22 cellular contexts compared by ENCODE assay signal in genomic region chr5:10360686-10361085, GRCh38. TPM values are rescaled to one million over a fixed set of nuclear protein-coding genes. Genes with fewer than 3 reads are reported as not detected.
A peak's percentile ranks its signal among the peaks of the same experiment; 100 is the strongest.
DNase-seq lines count a peak whose midpoint lies in the region; ATAC-seq and TF ChIP-seq lines count a peak whose summit lies in the region.
"Had no signal": no experiment of that assay in that cellular context is flagged by ENCODE, and none has a peak within 500 bp of the region (broad histone marks: within the 10 kb centered on the region; RNA-seq: fewer than 3 reads in every experiment).

No MANE protein-coding gene starts in this region.

- H3K36me3 Mint-ChIP-seq in dendritic cell treated with granulocyte-macrophage colony-stimulating factor and Interleukin-4, amounts not matched to agents 40 ng/mL and 50 ng/mL, for 4 days (ENCODE audit: low read depth) = peaks cover 7% of the 10 kb centered on the region

- H3K9me3 Mint-ChIP-seq in dendritic cell treated with granulocyte-macrophage colony-stimulating factor and Interleukin-4, amounts not matched to agents 40 ng/mL and 50 ng/mL, for 4 days = no peaks in the 10 kb centered on the region
- H3K9me3 Mint-ChIP-seq: CD8-positive, alpha-beta memory T cell; HFFc6 had no signal

- H3K4me1 Mint-ChIP-seq in dendritic cell treated with granulocyte-macrophage colony-stimulating factor and Interleukin-4, amounts not matched to agents 40 ng/mL and 50 ng/mL, for 4 days (ENCODE audit: low read depth) = peaks cover 29% of the 10 kb centered on the region

- no peak overlapping the region for H3K9ac ChIP-seq in BLaER1
- H3K9ac ChIP-seq: GM23248, neural progenitor cell had no signal

- peaks cover 39% of the 10 kb centered on the region for H3K36me3 ChIP-seq in BLaER1
- H3K36me3 ChIP-seq: heart left ventricle, neural progenitor cell, uterus had no signal

- peaks cover 100% of the 10 kb centered on the region for H4K20me1 ChIP-seq in BLaER1

- no peak overlapping the region for H3K4me3 ChIP-seq in BLaER1
- H3K4me3 ChIP-seq: GM23248, heart left ventricle, MG63, neural progenitor cell, uterus had no signal

- no peak for ATAC-seq in foreskin keratinocyte
- ATAC-seq: heart left ventricle had no signal

- peak; percentile 17 for DNase-seq in GF-D8 (lab: John Stamatoyannopoulos, UW)
- peak; percentile 74 for DNase-seq in NOMO-1 treated with dmso at 0.1 percent for 144 hours (lab: John Stamatoyannopoulos, UW; ENCODE audit: unreplicated experiment)
- no peak for DNase-seq in foreskin keratinocyte
- no peak for DNase-seq in nucleus accumbens (lab: John Stamatoyannopoulos, UW)
- DNase-seq in hypothalamus (lab: John Stamatoyannopoulos, UW) = no peak
- DNase-seq: activated CD4-positive, alpha-beta T cell treated with anti-CD3 and anti-CD28 coated beads, Interleukin-2, amount 50 U/mL, for 4 hours; activated CD4-positive, CD25-positive, alpha-beta regulatory T cell; activated effector memory CD4-positive, alpha-beta T cell treated with Interleukin-2 at 50 U/mL for 16 hours; CD8-positive, alpha-beta memory T cell; DMS153; effector CD8-positive, alpha-beta T cell; erythroblast; GM23248; heart left ventricle; HFFc6; IMR-90; MG63; NCI-H524 treated with DMSO at 0.1 percent for 48 hours; uterus had no signal

- peak overlapping the region; percentile 23 for H3K27ac Mint-ChIP-seq in dendritic cell treated with granulocyte-macrophage colony-stimulating factor and Interleukin-4, amounts not matched to agents 40 ng/mL and 50 ng/mL, for 4 days
- H3K27ac Mint-ChIP-seq: HFFc6, neural progenitor cell had no signal

- H3K4me2 ChIP-seq in BLaER1 = peak overlapping the region; percentile 17
- H3K4me2 ChIP-seq: neural progenitor cell had no signal

- intact Hi-C loops in dendritic cell treated with granulocyte-macrophage colony-stimulating factor and Interleukin-4, amounts not matched to agents 40 ng/mL and 50 ng/mL, for 4 days (cut with micrococcal nuclease) = loop anchor here (5.0 kb wide), 1 partner anchor 78 kb away; no protein-coding TSS in a partner anchor

- H3K27ac ChIP-seq in BLaER1 = no peak overlapping the region
- H3K27ac ChIP-seq in foreskin keratinocyte = no peak overlapping the region
- H3K27ac ChIP-seq: GM23248, heart left ventricle, neural progenitor cell, uterus had no signal

- H3K27me3 ChIP-seq in BLaER1 (no peaks in the 10 kb centered on the region), foreskin keratinocyte (no peaks in the 10 kb centered on the region)
- H3K27me3 ChIP-seq: heart left ventricle, MG63, neural progenitor cell, uterus had no signal

- H3K4me3 Mint-ChIP-seq in dendritic cell treated with granulocyte-macrophage colony-stimulating factor and Interleukin-4, amounts not matched to agents 40 ng/mL and 50 ng/mL, for 4 days = no peak overlapping the region
- H3K4me3 Mint-ChIP-seq: HFFc6, neural progenitor cell had no signal

- H3K9me3 ChIP-seq in BLaER1 = peaks cover 9% of the 10 kb centered on the region
- H3K9me3 ChIP-seq: heart left ventricle, MG63, uterus had no signal

- H3K4me1 ChIP-seq in BLaER1 = peaks cover 33% of the 10 kb centered on the region
- H3K4me1 ChIP-seq in foreskin keratinocyte = peaks cover 14% of the 10 kb centered on the region

- H3K27me3 Mint-ChIP-seq in dendritic cell treated with granulocyte-macrophage colony-stimulating factor and Interleukin-4, amounts not matched to agents 40 ng/mL and 50 ng/mL, for 4 days = no peaks in the 10 kb centered on the region
- H3K27me3 Mint-ChIP-seq: CD8-positive, alpha-beta memory T cell had no signal

- no peak for TF ChIP-seq CTCF in foreskin keratinocyte (conservative IDR thresholded peaks at IDR 0.05)

RNA-seq across cellular contexts. Expression of gene MARCHF6, which starts 7.2 kb away (rescaled TPM):
- total RNA-seq in foreskin keratinocyte = 67.7 and 68.4 TPM in 2 replicates
- polyA plus RNA-seq in foreskin keratinocyte = 27.4 and 32.7 TPM in 2 replicates

RNA-seq across cellular contexts. Expression of gene CMBL, which starts 53.0 kb away (rescaled TPM):
- total RNA-seq in foreskin keratinocyte = 16.4 and 17.8 TPM in 2 replicates
- polyA plus RNA-seq in foreskin keratinocyte = 18.0 and 20.9 TPM in 2 replicates

Comparison
In these comparisons a context has a peak if more than half of its experiments do, and no peak if none do; other contexts are left out.
1. DNase-seq: peak in GF-D8 (single experiment) and NOMO-1 treated with dmso at 0.1 percent for 144 hours (single experiment); none in foreskin keratinocyte (0 of 2), nucleus accumbens (0 of 56) and hypothalamus (0 of 51).